ENCODE assay signal across 16 cellular contexts in the genomic region with DNA sequence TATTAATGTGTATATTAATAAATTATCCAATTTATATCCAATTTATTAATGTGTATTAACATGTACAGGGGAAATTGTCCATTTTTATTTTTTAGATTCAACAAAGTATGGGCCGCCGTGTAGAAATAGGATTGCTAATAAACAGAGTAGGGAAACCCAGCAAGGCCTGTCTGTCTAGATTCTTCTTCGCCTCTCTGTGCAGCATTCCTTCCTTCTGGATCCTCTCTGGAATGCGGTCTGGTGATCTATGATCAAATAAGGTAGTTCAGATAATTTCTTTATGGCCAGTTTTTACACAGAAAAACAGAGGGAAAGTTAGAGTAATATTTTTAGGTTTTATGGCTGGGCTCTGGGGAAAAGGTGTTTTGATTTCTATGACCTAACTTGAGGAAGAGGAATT.
"Had no signal": no experiment of that assay in that cellular context is flagged by ENCODE, and none has a peak within 500 bp of the region (broad histone marks: within the 10 kb centered on the region; RNA-seq: fewer than 3 reads in every experiment).

No MANE protein-coding gene starts in this region.

- H3K27me3 Mint-ChIP-seq: activated naive CD8-positive, alpha-beta T cell treated with anti-CD3 and anti-CD28 coated beads for 36 hours had no signal

- H3K36me3 ChIP-seq: ovary, upper lobe of left lung had no signal

- H3K9me3 Mint-ChIP-seq: activated naive CD8-positive, alpha-beta T cell treated with anti-CD3 and anti-CD28 coated beads for 36 hours; activated T-helper 1 cell treated with anti-CD3 and anti-CD28 coated beads, Interleukin-12 subunit alpha, Interleukin-12 subunit beta, Interleukin-2, Interleukin-4 antibody, amounts not matched to agents 30 ng/mL and 10 ng/mL and 1 ng/mL, durations not matched to agents 14 hours and 24 hours and 36 hours; brain; dendritic cell treated with granulocyte-macrophage colony-stimulating factor and Interleukin-4, amounts not matched to agents 40 ng/mL and 50 ng/mL, for 4 days; immature natural killer cell; T-helper 2 cell treated with Interferon-gamma antibody and Interleukin-4, amounts not matched to agents 5 μg/mL and 100 μg/mL, for 36 hours had no signal

- H3K27ac ChIP-seq: epithelial cell of prostate, ovary, upper lobe of left lung had no signal

- DNase-seq: activated CD4-positive, alpha-beta T cell treated with anti-CD3 and anti-CD28 coated beads, Interleukin-2, amount 50 U/mL, for 1 hour; activated naive CD8-positive, alpha-beta T cell treated with anti-CD3 and anti-CD28 coated beads for 36 hours; amygdala; effector memory CD4-positive, alpha-beta T cell; head of caudate nucleus; immature natural killer cell; ovary; stimulated activated CD4-positive, alpha-beta T cell treated with anti-CD3 and anti-CD28 coated beads, Interleukin-15, amount 100 ng/mL, for 24 hours; stimulated activated CD4-positive, alpha-beta T cell treated with anti-CD3 and anti-CD28 coated beads, Interleukin-4, amount 100 ng/mL, for 24 hours; stimulated activated naive CD4-positive, alpha-beta T cell; upper lobe of left lung had no signal

- H3K27ac Mint-ChIP-seq: activated naive CD8-positive, alpha-beta T cell treated with anti-CD3 and anti-CD28 coated beads for 36 hours; activated T-helper 1 cell treated with anti-CD3 and anti-CD28 coated beads, Interleukin-12 subunit alpha, Interleukin-12 subunit beta, Interleukin-2, Interleukin-4 antibody, amounts not matched to agents 30 ng/mL and 10 ng/mL and 1 ng/mL, durations not matched to agents 14 hours and 24 hours and 36 hours; immature natural killer cell; T-helper 2 cell treated with Interferon-gamma antibody and Interleukin-4, amounts not matched to agents 5 μg/mL and 100 μg/mL, for 36 hours had no signal

- H3K4me3 ChIP-seq: ovary, upper lobe of left lung had no signal

- H3K27me3 ChIP-seq: ovary, upper lobe of left lung had no signal

- H3K36me3 Mint-ChIP-seq: activated naive CD8-positive, alpha-beta T cell treated with anti-CD3 and anti-CD28 coated beads for 36 hours; brain; immature natural killer cell had no signal

- H3K9me3 ChIP-seq: ovary, upper lobe of left lung had no signal

- H3K4me3 Mint-ChIP-seq: activated naive CD8-positive, alpha-beta T cell treated with anti-CD3 and anti-CD28 coated beads for 36 hours; activated T-helper 1 cell treated with anti-CD3 and anti-CD28 coated beads, Interleukin-12 subunit alpha, Interleukin-12 subunit beta, Interleukin-2, Interleukin-4 antibody, amounts not matched to agents 30 ng/mL and 10 ng/mL and 1 ng/mL, durations not matched to agents 14 hours and 24 hours and 36 hours; brain; dendritic cell treated with granulocyte-macrophage colony-stimulating factor and Interleukin-4, amounts not matched to agents 40 ng/mL and 50 ng/mL, for 4 days; immature natural killer cell; T-helper 2 cell treated with Interferon-gamma antibody and Interleukin-4, amounts not matched to agents 5 μg/mL and 100 μg/mL, for 36 hours had no signal
